8 cellular contexts compared by ENCODE assay signal in the genomic region with DNA sequence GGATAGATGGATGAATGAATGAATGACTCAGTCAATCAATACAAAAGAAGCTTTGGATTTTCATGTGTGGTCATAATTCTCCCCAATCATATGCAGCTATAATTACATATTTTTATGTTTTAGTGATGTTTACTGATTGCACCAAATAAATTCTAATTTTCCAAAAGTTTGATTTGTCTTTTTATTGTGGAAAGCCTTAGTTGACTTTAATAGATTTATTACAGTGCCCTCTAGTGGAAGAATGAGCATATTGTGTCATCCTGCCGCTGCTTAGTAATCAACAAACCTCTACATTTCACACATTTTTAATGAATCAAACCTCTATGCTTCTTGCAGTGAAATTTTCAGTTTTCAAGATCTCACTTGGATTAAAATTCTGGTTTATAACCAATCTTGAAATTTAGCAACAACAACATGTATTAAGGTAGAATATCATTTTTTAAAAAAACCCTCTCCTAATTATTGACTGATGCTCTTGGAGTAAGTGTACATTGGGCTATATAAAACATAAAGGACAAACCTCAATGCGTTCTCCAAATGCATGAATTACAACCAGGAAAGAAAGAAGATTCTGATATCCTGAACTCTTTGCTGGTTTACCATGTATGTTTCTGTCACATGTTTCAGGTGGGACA. TPM values are rescaled to one million over a fixed set of nuclear protein-coding genes. Genes with fewer than 3 reads are reported as not detected.
DNase-seq lines count a peak whose midpoint lies in the region; ATAC-seq and TF ChIP-seq lines count a peak whose summit lies in the region.

No MANE protein-coding gene starts in this region.

- H3K4me1 Mint-ChIP-seq in activated T-helper 2 cell treated with anti-CD3 and anti-CD28 coated beads, Interferon-gamma antibody, Interleukin-2, Interleukin-4, amounts not matched to agents 10 μg/mL and 5 μg/mL and 100 μg/mL, durations not matched to agents 14 hours and 24 hours and 36 hours (ENCODE audit: low read depth), result no peaks in the 10 kb centered on the region

- no peaks in the 10 kb centered on the region for H3K9me3 ChIP-seq in cardiac muscle cell (ENCODE audit: low read depth)
- no peaks in the 10 kb centered on the region for H3K9me3 ChIP-seq in right cardiac atrium (ENCODE audit: control insufficient read depth, low read length)
- no peaks in the 10 kb centered on the region for H3K9me3 ChIP-seq in colonic mucosa
- no peaks in the 10 kb centered on the region for H3K9me3 ChIP-seq in parathyroid adenoma (ENCODE audit: control insufficient read depth, low read length)

- intact Hi-C loops in right cardiac atrium (cut with DNase I), result no loop called here
- intact Hi-C loops in colonic mucosa (cut with DNase I), result no loop called here
- intact Hi-C loops in activated T-helper 2 cell treated with anti-CD3 and anti-CD28 coated beads, Interferon-gamma antibody, Interleukin-2, Interleukin-4, amounts not matched to agents 10 μg/mL and 5 μg/mL and 100 μg/mL, durations not matched to agents 14 hours and 24 hours and 36 hours (cut with micrococcal nuclease), result no loop called here

- no peak overlapping the region for H3K4me2 ChIP-seq in parathyroid adenoma (ENCODE audit: low read length)

- H3K27me3 Mint-ChIP-seq in activated T-helper 2 cell treated with anti-CD3 and anti-CD28 coated beads, Interferon-gamma antibody, Interleukin-2, Interleukin-4, amounts not matched to agents 10 μg/mL and 5 μg/mL and 100 μg/mL, durations not matched to agents 14 hours and 24 hours and 36 hours (ENCODE audit: low read depth), result no peaks in the 10 kb centered on the region

- no peaks in the 10 kb centered on the region for H3K36me3 Mint-ChIP-seq in activated T-helper 2 cell treated with anti-CD3 and anti-CD28 coated beads, Interferon-gamma antibody, Interleukin-2, Interleukin-4, amounts not matched to agents 10 μg/mL and 5 μg/mL and 100 μg/mL, durations not matched to agents 14 hours and 24 hours and 36 hours (ENCODE audit: low read depth)

- H3K9ac ChIP-seq in colonic mucosa (ENCODE audit: low read depth in 2 of 2, low read length in 2 of 2) (no peak overlapping the region), parathyroid adenoma (no peak overlapping the region)

- peak; percentile 30 to 53 for DNase-seq in cardiac muscle cell (ENCODE audit: low read depth in 1 of 2, low spot score in 1 of 2)
- no peak for DNase-seq in right cardiac atrium
- DNase-seq in colonic mucosa, result no peak
- DNase-seq in NCI-H187 treated with DMSO at 0.1 percent for 48 hours (lab: John Stamatoyannopoulos, UW), result no peak
- no peak for DNase-seq in activated T-helper 2 cell treated with anti-CD3 and anti-CD28 coated beads, Interferon-gamma antibody, Interleukin-2, Interleukin-4, amounts not matched to agents 10 μg/mL and 5 μg/mL and 100 μg/mL, durations not matched to agents 14 hours and 24 hours and 36 hours (ENCODE audit: low spot score)
- no peak for DNase-seq in cerebellum (ENCODE audit: low spot score)

- H3K4me3 Mint-ChIP-seq in activated T-helper 2 cell treated with anti-CD3 and anti-CD28 coated beads, Interferon-gamma antibody, Interleukin-2, Interleukin-4, amounts not matched to agents 10 μg/mL and 5 μg/mL and 100 μg/mL, durations not matched to agents 14 hours and 24 hours and 36 hours (ENCODE audit: low read depth), result no peak overlapping the region

- H3K27me3 ChIP-seq in cardiac muscle cell, result no peaks in the 10 kb centered on the region
- no peaks in the 10 kb centered on the region for H3K27me3 ChIP-seq in right cardiac atrium (ENCODE audit: control insufficient read depth, insufficient read depth)
- H3K27me3 ChIP-seq in colonic mucosa, result no peaks in the 10 kb centered on the region
- no peaks in the 10 kb centered on the region for H3K27me3 ChIP-seq in parathyroid adenoma (ENCODE audit: control insufficient read depth, insufficient read depth, low read length)

- TF ChIP-seq CTCF in cardiac muscle cell (IDR thresholded peaks at IDR 0.05; ENCODE audit: low read depth, low read length) (peak; percentile 60), LNCAP (IDR thresholded peaks at IDR 0.05) (peak; percentile 85), colonic mucosa (IDR thresholded peaks at IDR 0.05) (peak; percentile 50), parathyroid adenoma (IDR thresholded peaks at IDR 0.05) (peak; percentile 52)

- no peaks in the 10 kb centered on the region for H3K9me3 Mint-ChIP-seq in activated T-helper 2 cell treated with anti-CD3 and anti-CD28 coated beads, Interferon-gamma antibody, Interleukin-2, Interleukin-4, amounts not matched to agents 10 μg/mL and 5 μg/mL and 100 μg/mL, durations not matched to agents 14 hours and 24 hours and 36 hours

- H3K27ac ChIP-seq in cardiac muscle cell, result no peak overlapping the region
- no peak overlapping the region for H3K27ac ChIP-seq in right cardiac atrium (ENCODE audit: low read length)
- H3K27ac ChIP-seq in colonic mucosa, result no peak overlapping the region
- H3K27ac ChIP-seq in parathyroid adenoma, result no peak overlapping the region

- no peak for ATAC-seq in right cardiac atrium

- no peaks in the 10 kb centered on the region for H3K4me1 ChIP-seq in cardiac muscle cell (ENCODE audit: low read depth)
- no peaks in the 10 kb centered on the region for H3K4me1 ChIP-seq in right cardiac atrium (ENCODE audit: control insufficient read depth, insufficient read depth, low read length)
- no peaks in the 10 kb centered on the region for H3K4me1 ChIP-seq in colonic mucosa
- H3K4me1 ChIP-seq in parathyroid adenoma, result no peaks in the 10 kb centered on the region

- WGBS in right cardiac atrium, result 12% methylated on average over 2 of the region's 2 CpGs

- H3K4me3 ChIP-seq in cardiac muscle cell, result no peak overlapping the region
- no peak overlapping the region for H3K4me3 ChIP-seq in right cardiac atrium (ENCODE audit: low read length)
- H3K4me3 ChIP-seq in colonic mucosa, result no peak overlapping the region
- no peak overlapping the region for H3K4me3 ChIP-seq in parathyroid adenoma (ENCODE audit: low read depth, low read length)

- no peak overlapping the region for H3K27ac Mint-ChIP-seq in activated T-helper 2 cell treated with anti-CD3 and anti-CD28 coated beads, Interferon-gamma antibody, Interleukin-2, Interleukin-4, amounts not matched to agents 10 μg/mL and 5 μg/mL and 100 μg/mL, durations not matched to agents 14 hours and 24 hours and 36 hours

- no peaks in the 10 kb centered on the region for H3K79me2 ChIP-seq in parathyroid adenoma

- no peak overlapping the region for H2AFZ ChIP-seq in parathyroid adenoma

- H3K36me3 ChIP-seq in cardiac muscle cell, result no peaks in the 10 kb centered on the region
- H3K36me3 ChIP-seq in colonic mucosa, result no peaks in the 10 kb centered on the region
- H3K36me3 ChIP-seq in parathyroid adenoma (ENCODE audit: control insufficient read depth, insufficient read depth, low read length), result no peaks in the 10 kb centered on the region

RNA-seq across cellular contexts. Expression of a gene that starts 55.6 kb away (rescaled TPM):
- total RNA-seq in cardiac muscle cell, result not detected in 2 replicates
- polyA plus RNA-seq in cardiac muscle cell, result not detected in 2 replicates
- under 1 TPM in 1 of 4 donors, not detected in 3; 0.39 TPM for total RNA-seq in right cardiac atrium
- polyA plus RNA-seq in right cardiac atrium, result not detected
- total RNA-seq in colonic mucosa, result 1 to 10 TPM in 1 of 2 donors, not detected in 1; 5.0 TPM
- not detected in 2 replicates for total RNA-seq in activated T-helper 2 cell treated with anti-CD3 and anti-CD28 coated beads, Interferon-gamma antibody, Interleukin-2, Interleukin-4, amounts not matched to agents 10 μg/mL and 5 μg/mL and 100 μg/mL, durations not matched to agents 14 hours and 24 hours and 36 hours
- total RNA-seq in cerebellum, result not detected

Comparison
In these comparisons a context has a peak if more than half of its experiments do, and no peak if none do; other contexts are left out.
1. DNase-seq: peak in cardiac muscle cell (2 of 2); none in right cardiac atrium (0 of 3), colonic mucosa (single experiment), NCI-H187 treated with DMSO at 0.1 percent for 48 hours (single experiment), activated T-helper 2 cell treated with anti-CD3 and anti-CD28 coated beads, Interferon-gamma antibody, Interleukin-2, Interleukin-4, amounts not matched to agents 10 μg/mL and 5 μg/mL and 100 μg/mL, durations not matched to agents 14 hours and 24 hours and 36 hours (single experiment) and cerebellum (single experiment).
2. Peak in every context shown above with its lines, with median percentiles within 50 percentile points of each other: CTCF ChIP-seq.